Comparison of ENCODE assay signal across 24 cellular contexts in the genomic region with DNA sequence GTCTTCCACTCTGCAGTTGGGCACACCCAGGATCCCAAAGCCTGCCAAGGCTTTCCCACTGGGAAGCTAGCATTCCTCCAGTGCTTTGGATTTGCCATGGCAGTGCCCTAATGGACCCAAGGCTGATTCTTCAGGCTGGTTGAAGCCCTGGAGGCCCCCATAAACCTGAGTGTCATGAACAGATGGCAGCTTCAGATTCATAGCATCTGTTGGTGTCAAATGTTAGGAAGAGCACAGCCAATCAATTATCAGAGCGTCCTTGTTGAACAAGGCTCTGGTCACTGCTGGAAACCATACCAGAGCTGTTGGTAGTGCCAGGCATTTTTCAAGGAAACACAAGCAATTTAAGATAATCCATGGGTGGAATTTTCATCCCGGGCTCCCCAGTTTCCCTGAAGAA.
"Had no signal": no experiment of that assay in that cellular context is flagged by ENCODE, and none has a peak within 500 bp of the region (broad histone marks: within the 10 kb centered on the region; RNA-seq: fewer than 3 reads in every experiment).

No MANE protein-coding gene starts in this region.

- H3K4me3 Mint-ChIP-seq: activated CD8-positive, alpha-beta T cell treated with anti-CD3 and anti-CD28 coated beads, Interleukin-2, amount 10 ng/mL, durations not matched to agents 7 days and 5 days; activated naive CD4-positive, alpha-beta T cell treated with anti-CD3 and anti-CD28 coated beads for 36 hours; activated naive CD8-positive, alpha-beta T cell; activated T-cell treated with anti-CD3 and anti-CD28 coated beads, Interleukin-2, amount 50 U/mL, for 24 hours; activated T-helper 1 cell treated with anti-CD3 and anti-CD28 coated beads, Interleukin-12 subunit alpha, Interleukin-12 subunit beta, Interleukin-2, Interleukin-4 antibody, amounts not matched to agents 30 ng/mL and 10 ng/mL and 1 ng/mL, durations not matched to agents 14 hours and 24 hours and 36 hours; brain; T-helper 17 cell; WTC11 had no signal

- H3K4me1 Mint-ChIP-seq: T-helper 17 cell, WTC11 had no signal

- H3K27ac Mint-ChIP-seq: activated CD8-positive, alpha-beta T cell treated with anti-CD3 and anti-CD28 coated beads, Interleukin-2, amount 10 ng/mL, durations not matched to agents 7 days and 5 days; activated naive CD4-positive, alpha-beta T cell treated with anti-CD3 and anti-CD28 coated beads for 36 hours; activated naive CD8-positive, alpha-beta T cell; activated T-cell treated with anti-CD3 and anti-CD28 coated beads, Interleukin-2, amount 50 U/mL, for 24 hours; activated T-helper 1 cell treated with anti-CD3 and anti-CD28 coated beads, Interleukin-12 subunit alpha, Interleukin-12 subunit beta, Interleukin-2, Interleukin-4 antibody, amounts not matched to agents 30 ng/mL and 10 ng/mL and 1 ng/mL, durations not matched to agents 14 hours and 24 hours and 36 hours; T-helper 17 cell; WTC11 had no signal

- H3K36me3 Mint-ChIP-seq: activated naive CD8-positive, alpha-beta T cell; brain; WTC11 had no signal

- H3K9me3 Mint-ChIP-seq: activated naive CD4-positive, alpha-beta T cell treated with anti-CD3 and anti-CD28 coated beads for 36 hours; activated T-helper 1 cell treated with anti-CD3 and anti-CD28 coated beads, Interleukin-12 subunit alpha, Interleukin-12 subunit beta, Interleukin-2, Interleukin-4 antibody, amounts not matched to agents 30 ng/mL and 10 ng/mL and 1 ng/mL, durations not matched to agents 14 hours and 24 hours and 36 hours; WTC11 had no signal

- H3K27me3 Mint-ChIP-seq: activated naive CD8-positive, alpha-beta T cell; activated T-cell treated with anti-CD3 and anti-CD28 coated beads, Interleukin-2, amount 50 U/mL, for 24 hours; T-helper 17 cell had no signal

- DNase-seq: activated CD4-positive, alpha-beta T cell treated with anti-CD3 and anti-CD28 coated beads for 48 hours; activated CD4-positive, alpha-beta T cell treated with anti-CD3 and anti-CD28 coated beads, Interleukin-2, amount 50 U/mL, for 4 hours; activated CD4-positive, CD25-positive, alpha-beta regulatory T cell treated with anti-CD3 and anti-CD28 coated beads, Interleukin-2, amount 50 U/mL, for 72 hours; activated CD8-positive, alpha-beta T cell treated with anti-CD3 and anti-CD28 coated beads, Interleukin-2, amount 10 ng/mL, durations not matched to agents 7 days and 5 days; activated effector memory CD4-positive, alpha-beta T cell treated with anti-CD3 and anti-CD28 coated beads, Interleukin-2, amount 50 U/mL, for 16 hours; activated naive CD4-positive, alpha-beta T cell treated with anti-CD3 and anti-CD28 coated beads for 36 hours; activated T-cell treated with anti-CD3 and anti-CD28 coated beads, Interleukin-2, amount 50 U/mL, for 24 hours; amygdala; cerebellar nuclear complex; Kasumi-1; KBM-7; NCI-H1048; NCI-H146; NCI-H2029; NCI-H2107; NCI-H526; PC-3; SHP77 treated with DMSO at 0.1 percent for 48 hours; T-helper 17 cell; T-helper 9 cell had no signal
